Comparison of ENCODE assay signal across 8 cellular contexts in the genomic region with DNA sequence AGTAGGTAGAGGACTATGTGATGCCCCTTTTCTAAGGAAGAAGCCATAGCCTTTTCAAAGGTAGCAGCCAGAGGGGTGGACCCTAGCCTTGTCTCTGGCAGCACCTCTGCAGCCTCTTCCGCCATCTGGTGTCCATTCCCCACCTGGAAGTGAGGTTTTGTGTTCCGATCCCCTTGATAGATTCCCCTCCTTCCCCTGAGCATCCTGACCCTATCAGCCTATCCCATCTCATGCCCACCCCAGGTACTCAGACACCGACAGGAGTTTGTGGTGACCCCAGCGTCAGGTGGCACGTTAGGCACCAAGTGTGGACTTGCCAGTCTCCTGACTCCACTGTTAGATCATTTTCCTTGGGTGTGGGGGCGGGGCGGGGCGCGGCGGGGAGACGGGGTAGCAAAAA. TPM values are rescaled to one million over a fixed set of nuclear protein-coding genes. Genes with fewer than 3 reads are reported as not detected.
DNase-seq lines count a peak whose midpoint lies in the region; ATAC-seq and TF ChIP-seq lines count a peak whose summit lies in the region.

No MANE protein-coding gene starts in this region.

- no peak overlapping the region for H2AFZ ChIP-seq in SU-DHL-6 (ENCODE audit: low read depth, low read length, severe bottlenecking)

- peak overlapping the region; percentile 84; the same call in 1 of the 2 replicates for H3K9ac ChIP-seq in SU-DHL-6 (ENCODE audit: low read length)

- H3K9me3 Mint-ChIP-seq in CD8-positive, alpha-beta memory T cell: peaks cover 0 to 2% (median 0%) of the 10 kb centered on the region in 5 donors
- H3K9me3 Mint-ChIP-seq in HFFc6: no peaks in the 10 kb centered on the region

- no peak for ATAC-seq in GM21447 (IDR thresholded peaks at IDR 0.05; ENCODE audit: unreplicated experiment)
- ATAC-seq in HG02870 (IDR thresholded peaks at IDR 0.05; ENCODE audit: unreplicated experiment): no peak

- peaks cover 68% of the 10 kb centered on the region for H3K4me1 ChIP-seq in CD8-positive, alpha-beta memory T cell (ENCODE audit: insufficient read depth, low read length)
- H3K4me1 ChIP-seq in esophagus muscularis mucosa (peaks cover 61 to 85% (median 74%) of the 10 kb centered on the region in 4 donors), prostate gland (replicated peaks) (peaks cover 45% of the 10 kb centered on the region)

- H3K9me3 ChIP-seq in CD8-positive, alpha-beta memory T cell (ENCODE audit: low read length): no peaks in the 10 kb centered on the region
- H3K9me3 ChIP-seq in SU-DHL-6 (ENCODE audit: insufficient read depth, low read length) (no peaks in the 10 kb centered on the region), esophagus muscularis mucosa (no peaks in the 10 kb centered on the region), prostate gland (no peaks in the 10 kb centered on the region)

- H3K4me2 ChIP-seq in SU-DHL-6 (ENCODE audit: low read depth, low read length, poor library complexity, severe bottlenecking): peak overlapping the region; percentile 97

- TF ChIP-seq CTCF in HFFc6 (IDR thresholded peaks at IDR 0.05): peak; percentile 58
- no peak for TF ChIP-seq CTCF in SU-DHL-6 (IDR thresholded peaks at IDR 0.05; ENCODE audit: insufficient read depth, low read length, poor library complexity, severe bottlenecking)
- TF ChIP-seq CTCF in esophagus muscularis mucosa (IDR thresholded peaks at IDR 0.05): peak; percentile 42 to 59 (median 51)
- peak in 3 of 4 experiments; percentile 24 to 58 (median 52) for TF ChIP-seq CTCF in prostate gland (IDR thresholded peaks at IDR 0.05)

- peaks cover 0 to 1% of the 10 kb centered on the region in 2 donors for H3K27me3 Mint-ChIP-seq in CD8-positive, alpha-beta memory T cell
- peaks cover 16% of the 10 kb centered on the region for H3K27me3 Mint-ChIP-seq in HFFc6 (ENCODE audit: insufficient read depth)

- no peaks in the 10 kb centered on the region for H3K27me3 ChIP-seq in CD8-positive, alpha-beta memory T cell (ENCODE audit: insufficient read depth, low read length, poor library complexity, severe bottlenecking)
- H3K27me3 ChIP-seq in SU-DHL-6 (ENCODE audit: low read length) (no peaks in the 10 kb centered on the region), esophagus muscularis mucosa (no peaks in the 10 kb centered on the region), prostate gland (replicated peaks; ENCODE audit: insufficient read depth) (no peaks in the 10 kb centered on the region)

- H3K27ac Mint-ChIP-seq in CD8-positive, alpha-beta memory T cell: peak overlapping the region; percentile 96 to 100 (median 100)
- peak overlapping the region; percentile 96 for H3K27ac Mint-ChIP-seq in HFFc6

- CTCF ChIA-PET in CD8-positive, alpha-beta memory T cell (lab: Charles Lee): interaction anchor here (0.7 to 5.5 kb wide), 10 partner anchors 16 to 153 kb away, joined by 3 to 78 read pairs (median 12); partner anchors contain the start of gene PCNX3

- POLR2A ChIA-PET in CD8-positive, alpha-beta memory T cell (lab: Charles Lee): interaction anchor here (0.6 to 4.3 kb wide), 12 partner anchors 13 to 1284 kb away, joined by 3 to 34 read pairs (median 4); partner anchors contain the start of genes MAP3K11, NEAT1, PCNX3 and SIPA1

- no peaks in the 10 kb centered on the region for H3K36me3 ChIP-seq in CD8-positive, alpha-beta memory T cell (ENCODE audit: insufficient read depth, low read length)
- H3K36me3 ChIP-seq in SU-DHL-6 (ENCODE audit: low read length) (no peaks in the 10 kb centered on the region), esophagus muscularis mucosa (no peaks in the 10 kb centered on the region), prostate gland (no peaks in the 10 kb centered on the region)

- H4K20me1 ChIP-seq in SU-DHL-6 (ENCODE audit: low read depth, low read length): no peaks in the 10 kb centered on the region

- no peak for DNase-seq in CD8-positive, alpha-beta memory T cell
- DNase-seq in HFFc6: peak; percentile 46
- no peak for DNase-seq in esophagus muscularis mucosa (ENCODE audit: extremely low spot score)
- no peak for DNase-seq in prostate gland (ENCODE audit: low spot score)
- DNase-seq in GM19238 (ENCODE audit: insufficient read length, low spot score): no peak

- intact Hi-C loops in esophagus muscularis mucosa (cut with DNase I) (loop anchor here (2.0 kb wide), 1 partner anchor 31 kb away; no protein-coding TSS in a partner anchor), prostate gland (cut with DNase I) (loop anchor here (2.0 kb wide), 1 partner anchor 31 kb away; no protein-coding TSS in a partner anchor)

- peak overlapping the region; percentile 85 to 99 (median 99) for H3K4me3 Mint-ChIP-seq in CD8-positive, alpha-beta memory T cell
- H3K4me3 Mint-ChIP-seq in HFFc6: peak overlapping the region; percentile 100

- peaks cover 59 to 80% (median 70%) of the 10 kb centered on the region in 3 donors for H3K4me1 Mint-ChIP-seq in CD8-positive, alpha-beta memory T cell
- peaks cover 66% of the 10 kb centered on the region for H3K4me1 Mint-ChIP-seq in HFFc6 (ENCODE audit: low read depth)

- peak overlapping the region; percentile 43 for H3K27ac ChIP-seq in CD8-positive, alpha-beta memory T cell (ENCODE audit: low read depth, low read length)
- no peak overlapping the region for H3K27ac ChIP-seq in SU-DHL-6 (ENCODE audit: low read depth, low read length)
- H3K27ac ChIP-seq in esophagus muscularis mucosa (replicated peaks in 1 of 4): peak overlapping the region; percentile 95 to 99 (median 96)
- peak overlapping the region; percentile 87 to 96 for H3K27ac ChIP-seq in prostate gland

- peaks cover 11% of the 10 kb centered on the region for H3F3A ChIP-seq in SU-DHL-6 (ENCODE audit: insufficient read depth)

- H3K9me2 ChIP-seq in SU-DHL-6 (replicated peaks; ENCODE audit: insufficient read depth, low read length): no peaks in the 10 kb centered on the region

- H3K36me3 Mint-ChIP-seq in CD8-positive, alpha-beta memory T cell: peaks cover 0 to 37% (median 2%) of the 10 kb centered on the region in 3 donors
- H3K36me3 Mint-ChIP-seq in HFFc6 (ENCODE audit: low read depth): peaks cover 17% of the 10 kb centered on the region

- TF ChIP-seq EP300 in esophagus muscularis mucosa (IDR thresholded peaks at IDR 0.05): no peak

- peaks cover 20% of the 10 kb centered on the region; the same call in 1 of the 2 replicates for H3K79me2 ChIP-seq in SU-DHL-6 (ENCODE audit: insufficient read depth, low read length)

- no peak for TF ChIP-seq POLR2A in esophagus muscularis mucosa (IDR thresholded peaks at IDR 0.05; ENCODE audit: low read depth)
- no peak for TF ChIP-seq POLR2A in prostate gland (IDR thresholded peaks at IDR 0.05)

- peak overlapping the region; percentile 59 for H3K4me3 ChIP-seq in CD8-positive, alpha-beta memory T cell (ENCODE audit: low read length)
- peak overlapping the region; percentile 43 for H3K4me3 ChIP-seq in SU-DHL-6 (ENCODE audit: insufficient read depth, low read length, poor library complexity, severe bottlenecking)
- H3K4me3 ChIP-seq in esophagus muscularis mucosa: peak overlapping the region; percentile 78 to 98 (median 88)
- H3K4me3 ChIP-seq in prostate gland: peak overlapping the region; percentile 72 to 78

- 5% methylated on average over 11 of the region's 11 CpGs for WGBS in esophagus muscularis mucosa
- 5% methylated on average over 11 of the region's 11 CpGs for WGBS in prostate gland

RNA-seq across cellular contexts. Expression of gene FAM89B, which starts 0.4 kb away (rescaled TPM):
- total RNA-seq in CD8-positive, alpha-beta memory T cell: 10 to 100 TPM; 30.8 to 34.1 TPM
- 138 TPM for polyA plus RNA-seq in CD8-positive, alpha-beta memory T cell
- total RNA-seq in HFFc6 (2021; fragmentation: NEBNext Ultra II Directional; extraction: Animal tissue kit (Norgen Biotek cat#: 25700)): 10 to 100 TPM; 40.9 to 52.8 (median 43.7) TPM
- total RNA-seq in esophagus muscularis mucosa: 10 to 100 TPM; 47.9 to 90.4 (median 75.0) TPM
- 10 to 100 TPM; 68.6 to 92.6 TPM for total RNA-seq in prostate gland

RNA-seq across cellular contexts. Expression of gene ZNRD2, which starts 1.7 kb away (rescaled TPM):
- total RNA-seq in CD8-positive, alpha-beta memory T cell: 10 to 100 TPM; 69.6 to 77.9 TPM
- polyA plus RNA-seq in CD8-positive, alpha-beta memory T cell: 81.4 TPM
- 10 to 100 TPM; 57.7 to 72.0 (median 64.3) TPM for total RNA-seq in HFFc6 (2021; fragmentation: NEBNext Ultra II Directional; extraction: Animal tissue kit (Norgen Biotek cat#: 25700))
- total RNA-seq in esophagus muscularis mucosa: 10 to 100 TPM; 43.6 to 77.3 (median 63.3) TPM
- total RNA-seq in prostate gland: 10 to 100 TPM; 72.8 to 98.1 TPM

RNA-seq across cellular contexts. Expression of gene EHBP1L1, which starts 3.9 kb away (rescaled TPM):
- 100 to 1,000 TPM in 1 of 2 experiments, 10 to 100 TPM in 1; 97.3 to 100 TPM for total RNA-seq in CD8-positive, alpha-beta memory T cell
- 25.1 TPM for polyA plus RNA-seq in CD8-positive, alpha-beta memory T cell
- total RNA-seq in HFFc6 (2021; fragmentation: NEBNext Ultra II Directional; extraction: Animal tissue kit (Norgen Biotek cat#: 25700)): 10 to 100 TPM; 47.5 to 69.3 (median 61.3) TPM
- 100 to 1,000 TPM; 186 to 472 (median 293) TPM for total RNA-seq in esophagus muscularis mucosa
- total RNA-seq in prostate gland: 10 to 100 TPM; 68.2 to 98.7 TPM

RNA-seq across cellular contexts. Expression of gene LTBP3, which starts 13.8 kb away (rescaled TPM):
- total RNA-seq in CD8-positive, alpha-beta memory T cell: 10 to 100 TPM; 33.2 to 35.4 TPM
- polyA plus RNA-seq in CD8-positive, alpha-beta memory T cell: 17.9 TPM
- total RNA-seq in HFFc6 (2021; fragmentation: NEBNext Ultra II Directional; extraction: Animal tissue kit (Norgen Biotek cat#: 25700)): 10 to 100 TPM; 64.0 to 78.1 (median 66.0) TPM
- total RNA-seq in esophagus muscularis mucosa: 100 to 1,000 TPM; 107 to 208 (median 137) TPM
- 100 to 1,000 TPM; 220 to 234 TPM for total RNA-seq in prostate gland

RNA-seq across cellular contexts. Expression of gene KCNK7, which starts 23.7 kb away (rescaled TPM):
- under 1 TPM; 0.59 to 0.64 TPM for total RNA-seq in CD8-positive, alpha-beta memory T cell
- not detected for polyA plus RNA-seq in CD8-positive, alpha-beta memory T cell
- total RNA-seq in HFFc6 (2021; fragmentation: NEBNext Ultra II Directional; extraction: Animal tissue kit (Norgen Biotek cat#: 25700)): under 1 TPM in 3 of 6 experiments, not detected in 3; 0.16 to 0.31 (median 0.30) TPM
- total RNA-seq in esophagus muscularis mucosa (1 to 10 TPM in 3 of 4 donors, under 1 TPM in 1; 0.99 to 1.2 (median 1.2) TPM), prostate gland (under 1 TPM in 1 of 2 donors, not detected in 1; 0.74 TPM)
